Comparison of ENCODE assay signal across 1 cellular context in the genomic region with DNA sequence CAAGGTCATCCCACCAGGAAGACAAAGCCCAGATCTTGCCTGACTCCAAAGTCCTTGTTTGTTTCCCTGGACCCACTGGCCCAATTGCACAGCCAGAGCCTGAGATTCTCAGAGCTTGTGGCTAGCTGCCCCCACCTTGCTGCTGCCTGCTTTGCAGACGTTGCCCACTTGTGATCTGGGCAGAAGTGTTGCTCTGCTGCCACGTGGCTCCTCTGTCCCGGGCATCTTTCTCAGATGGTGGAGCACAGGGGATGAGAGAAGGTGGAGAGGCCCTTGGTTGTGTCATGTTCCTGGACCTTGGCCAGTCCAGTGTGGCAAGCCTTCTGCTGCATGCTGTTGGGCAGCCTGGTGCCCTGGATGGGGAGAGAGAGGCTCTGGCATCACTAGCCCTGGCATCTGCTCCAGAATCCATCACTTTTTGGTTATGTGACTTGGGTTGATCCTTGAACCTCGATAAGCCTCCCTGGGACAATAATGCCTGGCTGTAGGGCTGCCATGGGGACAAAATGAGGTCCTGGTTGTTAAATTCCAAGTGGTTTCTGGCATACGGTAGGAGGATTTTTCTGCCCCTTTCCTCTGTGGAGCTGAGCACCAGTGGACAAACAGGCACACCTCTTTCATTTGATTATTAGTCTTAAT.
TF ChIP-seq lines count a peak whose summit lies in the region.

No MANE protein-coding gene starts in this region.

TF ChIP-seq in HepG2, 621 proteins besides CTCF, POLR2A, EP300 and RAD21 (continued from another document and continues in another):
- TF ChIP-seq, protein P1, sequence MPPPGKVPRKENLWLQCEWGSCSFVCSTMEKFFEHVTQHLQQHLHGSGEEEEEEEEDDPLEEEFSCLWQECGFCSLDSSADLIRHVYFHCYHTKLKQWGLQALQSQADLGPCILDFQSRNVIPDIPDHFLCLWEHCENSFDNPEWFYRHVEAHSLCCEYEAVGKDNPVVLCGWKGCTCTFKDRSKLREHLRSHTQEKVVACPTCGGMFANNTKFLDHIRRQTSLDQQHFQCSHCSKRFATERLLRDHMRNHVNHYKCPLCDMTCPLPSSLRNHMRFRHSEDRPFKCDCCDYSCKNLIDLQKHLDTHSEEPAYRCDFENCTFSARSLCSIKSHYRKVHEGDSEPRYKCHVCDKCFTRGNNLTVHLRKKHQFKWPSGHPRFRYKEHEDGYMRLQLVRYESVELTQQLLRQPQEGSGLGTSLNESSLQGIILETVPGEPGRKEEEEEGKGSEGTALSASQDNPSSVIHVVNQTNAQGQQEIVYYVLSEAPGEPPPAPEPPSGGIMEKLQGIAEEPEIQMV (CRISPR knock-in tag; IDR thresholded peaks at IDR 0.05; ENCODE audit: low read depth): no peak
- TF ChIP-seq, protein P2, sequence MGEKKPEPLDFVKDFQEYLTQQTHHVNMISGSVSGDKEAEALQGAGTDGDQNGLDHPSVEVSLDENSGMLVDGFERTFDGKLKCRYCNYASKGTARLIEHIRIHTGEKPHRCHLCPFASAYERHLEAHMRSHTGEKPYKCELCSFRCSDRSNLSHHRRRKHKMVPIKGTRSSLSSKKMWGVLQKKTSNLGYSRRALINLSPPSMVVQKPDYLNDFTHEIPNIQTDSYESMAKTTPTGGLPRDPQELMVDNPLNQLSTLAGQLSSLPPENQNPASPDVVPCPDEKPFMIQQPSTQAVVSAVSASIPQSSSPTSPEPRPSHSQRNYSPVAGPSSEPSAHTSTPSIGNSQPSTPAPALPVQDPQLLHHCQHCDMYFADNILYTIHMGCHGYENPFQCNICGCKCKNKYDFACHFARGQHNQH (CRISPR knock-in tag; IDR thresholded peaks at IDR 0.05): no peak; the same call in 1 of the 2 replicates
- TF ChIP-seq ZNF773 (CRISPR knock-in tag; IDR thresholded peaks at IDR 0.05; ENCODE audit: borderline replicate concordance) (no peak), HNRNPUL1 (IDR thresholded peaks at IDR 0.05; ENCODE audit: low read depth, low read length) (no peak), TCF7L2 (IDR thresholded peaks at IDR 0.05; ENCODE audit: low read depth, low read length) (no peak), SP140L (CRISPR knock-in tag; IDR thresholded peaks at IDR 0.05; ENCODE audit: borderline replicate concordance) (no peak), ZNF550 (CRISPR knock-in tag; IDR thresholded peaks at IDR 0.05; ENCODE audit: borderline replicate concordance) (no peak), BORCS8-MEF2B (CRISPR knock-in tag; IDR thresholded peaks at IDR 0.05) (no peak), SRSF9 (IDR thresholded peaks at IDR 0.05; ENCODE audit: borderline replicate concordance, insufficient read depth, low read depth, low read length, poor library complexity, severe bottlenecking) (no peak), ZNF564 (CRISPR knock-in tag; IDR thresholded peaks at IDR 0.05) (no peak), ZFP90 (CRISPR knock-in tag; IDR thresholded peaks at IDR 0.05; ENCODE audit: borderline replicate concordance) (no peak), ZNF713 (CRISPR knock-in tag; IDR thresholded peaks at IDR 0.05) (no peak), HNRNPH1 (optimal IDR thresholded peaks at IDR 0.05; ENCODE audit: low read depth, low read length) (no peak), TCF12 (IDR thresholded peaks at IDR 0.05) (no peak), TCF12 (CRISPR knock-in tag; IDR thresholded peaks at IDR 0.05) (no peak), NFATC3 (CRISPR knock-in tag; IDR thresholded peaks at IDR 0.05) (no peak), GFI1 (CRISPR knock-in tag; IDR thresholded peaks at IDR 0.05; ENCODE audit: borderline replicate concordance) (no peak; the same call in 1 of the 2 replicates), ATAD3A (CRISPR knock-in tag; IDR thresholded peaks at IDR 0.05) (no peak), ZNF75D (CRISPR knock-in tag; IDR thresholded peaks at IDR 0.05; ENCODE audit: borderline replicate concordance) (no peak), GTF2F1 (IDR thresholded peaks at IDR 0.05; ENCODE audit: low read length) (no peak), TRIM24 (CRISPR knock-in tag; IDR thresholded peaks at IDR 0.05) (no peak), GTF3A (CRISPR knock-in tag; conservative IDR thresholded peaks at IDR 0.05) (no peak), HHEX (CRISPR knock-in tag; IDR thresholded peaks at IDR 0.05) (no peak), ZNF652 (CRISPR knock-in tag; IDR thresholded peaks at IDR 0.05; ENCODE audit: borderline replicate concordance, low read depth) (no peak), MBD4 (IDR thresholded peaks at IDR 0.05; ENCODE audit: borderline replicate concordance, low read length) (no peak), ESRRA (CRISPR knock-in tag; IDR thresholded peaks at IDR 0.05; ENCODE audit: low read depth) (peak; percentile 44; the same call in 1 of the 2 replicates), ZNF747 (CRISPR knock-in tag; IDR thresholded peaks at IDR 0.05; ENCODE audit: borderline replicate concordance) (0 out of 2 replicates have a peak, but pooled peaks have one; percentile 24)
- TF ChIP-seq, protein P3, sequence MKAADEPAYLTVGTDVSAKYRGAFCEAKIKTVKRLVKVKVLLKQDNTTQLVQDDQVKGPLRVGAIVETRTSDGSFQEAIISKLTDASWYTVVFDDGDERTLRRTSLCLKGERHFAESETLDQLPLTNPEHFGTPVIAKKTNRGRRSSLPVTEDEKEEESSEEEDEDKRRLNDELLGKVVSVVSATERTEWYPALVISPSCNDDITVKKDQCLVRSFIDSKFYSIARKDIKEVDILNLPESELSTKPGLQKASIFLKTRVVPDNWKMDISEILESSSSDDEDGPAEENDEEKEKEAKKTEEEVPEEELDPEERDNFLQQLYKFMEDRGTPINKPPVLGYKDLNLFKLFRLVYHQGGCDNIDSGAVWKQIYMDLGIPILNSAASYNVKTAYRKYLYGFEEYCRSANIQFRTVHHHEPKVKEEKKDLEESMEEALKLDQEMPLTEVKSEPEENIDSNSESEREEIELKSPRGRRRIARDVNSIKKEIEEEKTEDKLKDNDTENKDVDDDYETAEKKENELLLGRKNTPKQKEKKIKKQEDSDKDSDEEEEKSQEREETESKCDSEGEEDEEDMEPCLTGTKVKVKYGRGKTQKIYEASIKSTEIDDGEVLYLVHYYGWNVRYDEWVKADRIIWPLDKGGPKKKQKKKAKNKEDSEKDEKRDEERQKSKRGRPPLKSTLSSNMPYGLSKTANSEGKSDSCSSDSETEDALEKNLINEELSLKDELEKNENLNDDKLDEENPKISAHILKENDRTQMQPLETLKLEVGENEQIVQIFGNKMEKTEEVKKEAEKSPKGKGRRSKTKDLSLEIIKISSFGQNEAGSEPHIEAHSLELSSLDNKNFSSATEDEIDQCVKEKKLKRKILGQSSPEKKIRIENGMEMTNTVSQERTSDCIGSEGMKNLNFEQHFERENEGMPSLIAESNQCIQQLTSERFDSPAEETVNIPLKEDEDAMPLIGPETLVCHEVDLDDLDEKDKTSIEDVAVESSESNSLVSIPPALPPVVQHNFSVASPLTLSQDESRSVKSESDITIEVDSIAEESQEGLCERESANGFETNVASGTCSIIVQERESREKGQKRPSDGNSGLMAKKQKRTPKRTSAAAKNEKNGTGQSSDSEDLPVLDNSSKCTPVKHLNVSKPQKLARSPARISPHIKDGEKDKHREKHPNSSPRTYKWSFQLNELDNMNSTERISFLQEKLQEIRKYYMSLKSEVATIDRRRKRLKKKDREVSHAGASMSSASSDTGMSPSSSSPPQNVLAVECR (CRISPR knock-in tag; IDR thresholded peaks at IDR 0.05; ENCODE audit: borderline replicate concordance): 0 out of 2 replicates have a peak, but pooled peaks have one; percentile 44
- TF ChIP-seq, protein P4, sequence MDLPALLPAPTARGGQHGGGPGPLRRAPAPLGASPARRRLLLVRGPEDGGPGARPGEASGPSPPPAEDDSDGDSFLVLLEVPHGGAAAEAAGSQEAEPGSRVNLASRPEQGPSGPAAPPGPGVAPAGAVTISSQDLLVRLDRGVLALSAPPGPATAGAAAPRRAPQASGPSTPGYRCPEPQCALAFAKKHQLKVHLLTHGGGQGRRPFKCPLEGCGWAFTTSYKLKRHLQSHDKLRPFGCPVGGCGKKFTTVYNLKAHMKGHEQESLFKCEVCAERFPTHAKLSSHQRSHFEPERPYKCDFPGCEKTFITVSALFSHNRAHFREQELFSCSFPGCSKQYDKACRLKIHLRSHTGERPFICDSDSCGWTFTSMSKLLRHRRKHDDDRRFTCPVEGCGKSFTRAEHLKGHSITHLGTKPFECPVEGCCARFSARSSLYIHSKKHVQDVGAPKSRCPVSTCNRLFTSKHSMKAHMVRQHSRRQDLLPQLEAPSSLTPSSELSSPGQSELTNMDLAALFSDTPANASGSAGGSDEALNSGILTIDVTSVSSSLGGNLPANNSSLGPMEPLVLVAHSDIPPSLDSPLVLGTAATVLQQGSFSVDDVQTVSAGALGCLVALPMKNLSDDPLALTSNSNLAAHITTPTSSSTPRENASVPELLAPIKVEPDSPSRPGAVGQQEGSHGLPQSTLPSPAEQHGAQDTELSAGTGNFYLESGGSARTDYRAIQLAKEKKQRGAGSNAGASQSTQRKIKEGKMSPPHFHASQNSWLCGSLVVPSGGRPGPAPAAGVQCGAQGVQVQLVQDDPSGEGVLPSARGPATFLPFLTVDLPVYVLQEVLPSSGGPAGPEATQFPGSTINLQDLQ (CRISPR knock-in tag; IDR thresholded peaks at IDR 0.05): no peak
- TF ChIP-seq, protein P5, sequence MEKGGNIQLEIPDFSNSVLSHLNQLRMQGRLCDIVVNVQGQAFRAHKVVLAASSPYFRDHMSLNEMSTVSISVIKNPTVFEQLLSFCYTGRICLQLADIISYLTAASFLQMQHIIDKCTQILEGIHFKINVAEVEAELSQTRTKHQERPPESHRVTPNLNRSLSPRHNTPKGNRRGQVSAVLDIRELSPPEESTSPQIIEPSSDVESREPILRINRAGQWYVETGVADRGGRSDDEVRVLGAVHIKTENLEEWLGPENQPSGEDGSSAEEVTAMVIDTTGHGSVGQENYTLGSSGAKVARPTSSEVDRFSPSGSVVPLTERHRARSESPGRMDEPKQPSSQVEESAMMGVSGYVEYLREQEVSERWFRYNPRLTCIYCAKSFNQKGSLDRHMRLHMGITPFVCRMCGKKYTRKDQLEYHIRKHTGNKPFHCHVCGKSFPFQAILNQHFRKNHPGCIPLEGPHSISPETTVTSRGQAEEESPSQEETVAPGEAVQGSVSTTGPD (CRISPR knock-in tag; IDR thresholded peaks at IDR 0.05): peak; percentile 36; the same call in 1 of the 2 replicates
- TF ChIP-seq, protein P6, sequence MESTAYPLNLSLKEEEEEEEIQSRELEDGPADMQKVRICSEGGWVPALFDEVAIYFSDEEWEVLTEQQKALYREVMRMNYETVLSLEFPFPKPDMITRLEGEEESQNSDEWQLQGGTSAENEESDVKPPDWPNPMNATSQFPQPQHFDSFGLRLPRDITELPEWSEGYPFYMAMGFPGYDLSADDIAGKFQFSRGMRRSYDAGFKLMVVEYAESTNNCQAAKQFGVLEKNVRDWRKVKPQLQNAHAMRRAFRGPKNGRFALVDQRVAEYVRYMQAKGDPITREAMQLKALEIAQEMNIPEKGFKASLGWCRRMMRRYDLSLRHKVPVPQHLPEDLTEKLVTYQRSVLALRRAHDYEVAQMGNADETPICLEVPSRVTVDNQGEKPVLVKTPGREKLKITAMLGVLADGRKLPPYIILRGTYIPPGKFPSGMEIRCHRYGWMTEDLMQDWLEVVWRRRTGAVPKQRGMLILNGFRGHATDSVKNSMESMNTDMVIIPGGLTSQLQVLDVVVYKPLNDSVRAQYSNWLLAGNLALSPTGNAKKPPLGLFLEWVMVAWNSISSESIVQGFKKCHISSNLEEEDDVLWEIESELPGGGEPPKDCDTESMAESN (CRISPR knock-in tag; conservative IDR thresholded peaks at IDR 0.05): no peak
- TF ChIP-seq, protein P7, sequence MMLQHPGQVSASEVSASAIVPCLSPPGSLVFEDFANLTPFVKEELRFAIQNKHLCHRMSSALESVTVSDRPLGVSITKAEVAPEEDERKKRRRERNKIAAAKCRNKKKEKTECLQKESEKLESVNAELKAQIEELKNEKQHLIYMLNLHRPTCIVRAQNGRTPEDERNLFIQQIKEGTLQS (CRISPR knock-in tag; IDR thresholded peaks at IDR 0.05): no peak
- TF ChIP-seq, protein P8, sequence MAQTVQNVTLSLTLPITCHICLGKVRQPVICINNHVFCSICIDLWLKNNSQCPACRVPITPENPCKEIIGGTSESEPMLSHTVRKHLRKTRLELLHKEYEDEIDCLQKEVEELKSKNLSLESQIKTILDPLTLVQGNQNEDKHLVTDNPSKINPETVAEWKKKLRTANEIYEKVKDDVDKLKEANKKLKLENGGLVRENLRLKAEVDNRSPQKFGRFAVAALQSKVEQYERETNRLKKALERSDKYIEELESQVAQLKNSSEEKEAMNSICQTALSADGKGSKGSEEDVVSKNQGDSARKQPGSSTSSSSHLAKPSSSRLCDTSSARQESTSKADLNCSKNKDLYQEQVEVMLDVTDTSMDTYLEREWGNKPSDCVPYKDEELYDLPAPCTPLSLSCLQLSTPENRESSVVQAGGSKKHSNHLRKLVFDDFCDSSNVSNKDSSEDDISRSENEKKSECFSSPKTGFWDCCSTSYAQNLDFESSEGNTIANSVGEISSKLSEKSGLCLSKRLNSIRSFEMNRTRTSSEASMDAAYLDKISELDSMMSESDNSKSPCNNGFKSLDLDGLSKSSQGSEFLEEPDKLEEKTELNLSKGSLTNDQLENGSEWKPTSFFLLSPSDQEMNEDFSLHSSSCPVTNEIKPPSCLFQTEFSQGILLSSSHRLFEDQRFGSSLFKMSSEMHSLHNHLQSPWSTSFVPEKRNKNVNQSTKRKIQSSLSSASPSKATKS (CRISPR knock-in tag; IDR thresholded peaks at IDR 0.05): no peak
- TF ChIP-seq, protein P9, sequence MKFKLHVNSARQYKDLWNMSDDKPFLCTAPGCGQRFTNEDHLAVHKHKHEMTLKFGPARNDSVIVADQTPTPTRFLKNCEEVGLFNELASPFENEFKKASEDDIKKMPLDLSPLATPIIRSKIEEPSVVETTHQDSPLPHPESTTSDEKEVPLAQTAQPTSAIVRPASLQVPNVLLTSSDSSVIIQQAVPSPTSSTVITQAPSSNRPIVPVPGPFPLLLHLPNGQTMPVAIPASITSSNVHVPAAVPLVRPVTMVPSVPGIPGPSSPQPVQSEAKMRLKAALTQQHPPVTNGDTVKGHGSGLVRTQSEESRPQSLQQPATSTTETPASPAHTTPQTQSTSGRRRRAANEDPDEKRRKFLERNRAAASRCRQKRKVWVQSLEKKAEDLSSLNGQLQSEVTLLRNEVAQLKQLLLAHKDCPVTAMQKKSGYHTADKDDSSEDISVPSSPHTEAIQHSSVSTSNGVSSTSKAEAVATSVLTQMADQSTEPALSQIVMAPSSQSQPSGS (CRISPR knock-in tag; IDR thresholded peaks at IDR 0.05): no peak; the same call in 1 of the 2 replicates
- TF ChIP-seq, protein P10, sequence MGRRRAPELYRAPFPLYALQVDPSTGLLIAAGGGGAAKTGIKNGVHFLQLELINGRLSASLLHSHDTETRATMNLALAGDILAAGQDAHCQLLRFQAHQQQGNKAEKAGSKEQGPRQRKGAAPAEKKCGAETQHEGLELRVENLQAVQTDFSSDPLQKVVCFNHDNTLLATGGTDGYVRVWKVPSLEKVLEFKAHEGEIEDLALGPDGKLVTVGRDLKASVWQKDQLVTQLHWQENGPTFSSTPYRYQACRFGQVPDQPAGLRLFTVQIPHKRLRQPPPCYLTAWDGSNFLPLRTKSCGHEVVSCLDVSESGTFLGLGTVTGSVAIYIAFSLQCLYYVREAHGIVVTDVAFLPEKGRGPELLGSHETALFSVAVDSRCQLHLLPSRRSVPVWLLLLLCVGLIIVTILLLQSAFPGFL (CRISPR knock-in tag; IDR thresholded peaks at IDR 0.05): no peak
- TF ChIP-seq, protein P11, sequence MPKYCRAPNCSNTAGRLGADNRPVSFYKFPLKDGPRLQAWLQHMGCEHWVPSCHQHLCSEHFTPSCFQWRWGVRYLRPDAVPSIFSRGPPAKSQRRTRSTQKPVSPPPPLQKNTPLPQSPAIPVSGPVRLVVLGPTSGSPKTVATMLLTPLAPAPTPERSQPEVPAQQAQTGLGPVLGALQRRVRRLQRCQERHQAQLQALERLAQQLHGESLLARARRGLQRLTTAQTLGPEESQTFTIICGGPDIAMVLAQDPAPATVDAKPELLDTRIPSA (CRISPR knock-in tag; IDR thresholded peaks at IDR 0.05; ENCODE audit: borderline replicate concordance): no peak
